ENCODE assay signal across 9 cellular contexts in genomic region chr19:11578342-11579142, GRCh38. TPM values are rescaled to one million over a fixed set of nuclear protein-coding genes. Genes with fewer than 3 reads are reported as not detected.
DNase-seq lines count a peak whose midpoint lies in the region; ATAC-seq and TF ChIP-seq lines count a peak whose summit lies in the region.
"Had no signal": no experiment of that assay in that cellular context is flagged by ENCODE, and none has a peak within 500 bp of the region (broad histone marks: within the 10 kb centered on the region; RNA-seq: fewer than 3 reads in every experiment).

No MANE protein-coding gene starts in this region.

- H3K27me3 ChIP-seq in AG04450 (ENCODE audit: control insufficient read depth, insufficient read depth, low read length) (no peaks in the 10 kb centered on the region), Karpas-422 (ENCODE audit: low read length) (no peaks in the 10 kb centered on the region)

- H3K27ac ChIP-seq in AG04450 (ENCODE audit: low read depth, low read length) = no peak overlapping the region
- H3K27ac ChIP-seq in Karpas-422 (ENCODE audit: low read length) = peak overlapping the region; percentile 53

- peak overlapping the region; percentile 68 for H3K9ac ChIP-seq in Karpas-422 (ENCODE audit: low read length)

- H3K4me1 ChIP-seq in Karpas-422 (ENCODE audit: low read length) = peaks cover 57% of the 10 kb centered on the region

- peaks cover 5% of the 10 kb centered on the region; the same call in 1 of the 2 replicates for H3K9me3 ChIP-seq in AG04450 (ENCODE audit: control insufficient read depth, insufficient read depth, low read length)
- H3K9me3 ChIP-seq in Karpas-422 (ENCODE audit: low read length) = no peaks in the 10 kb centered on the region

- DNase-seq in AG04450 (ENCODE audit: low read depth, low spot score) (no peak), Karpas-422 (peak; percentile 62), iPS-NIHi7 (ENCODE audit: extremely low spot score) (peak; percentile 53), NCI-H2029 (lab: John Stamatoyannopoulos, UW) (no peak), NCI-H446 (lab: John Stamatoyannopoulos, UW) (no peak)
- peak; percentile 58 for DNase-seq in stimulated activated CD8-positive, alpha-beta memory T cell treated with anti-CD3 and anti-CD28 coated beads, Interleukin-4, amount 100 ng/mL, for 48 hours

- ATAC-seq in HG03442 (IDR thresholded peaks at IDR 0.05; ENCODE audit: unreplicated experiment) = no peak

- H3K4me3 Mint-ChIP-seq in activated naive CD4-positive, alpha-beta T cell treated with anti-CD3 and anti-CD28 coated beads, Interleukin-2, amount 50 U/mL, for 24 hours = peak overlapping the region; percentile 77

- POLR2A ChIA-PET in AG04450 (lab: Yijun Ruan, JAX) = no interaction called here

- H3K9me3 Mint-ChIP-seq in activated naive CD4-positive, alpha-beta T cell treated with anti-CD3 and anti-CD28 coated beads, Interleukin-2, amount 50 U/mL, for 24 hours = no peaks in the 10 kb centered on the region

- no peak for TF ChIP-seq CTCF in AG04450 (IDR thresholded peaks at IDR 0.05; ENCODE audit: low read depth, low read length)

- CTCF ChIA-PET in AG04450 (lab: Charles Lee) = interaction anchor here (0.6 to 1.2 kb wide), 4 partner anchors 10 to 219 kb away, joined by 3 to 4 read pairs (median 3); no protein-coding TSS in a partner anchor

- H3K27ac Mint-ChIP-seq in activated naive CD4-positive, alpha-beta T cell treated with anti-CD3 and anti-CD28 coated beads, Interleukin-2, amount 50 U/mL, for 24 hours = peak overlapping the region; percentile 59

- no peak overlapping the region; the same call in 1 of the 2 replicates for H2AFZ ChIP-seq in Karpas-422 (ENCODE audit: low read length)

- no peaks in the 10 kb centered on the region for H3K36me3 Mint-ChIP-seq in activated naive CD4-positive, alpha-beta T cell treated with anti-CD3 and anti-CD28 coated beads, Interleukin-2, amount 50 U/mL, for 24 hours

- H3K4me1 Mint-ChIP-seq in activated naive CD4-positive, alpha-beta T cell treated with anti-CD3 and anti-CD28 coated beads, Interleukin-2, amount 50 U/mL, for 24 hours = peaks cover 27% of the 10 kb centered on the region

- no peaks in the 10 kb centered on the region for H3K27me3 Mint-ChIP-seq in activated naive CD4-positive, alpha-beta T cell treated with anti-CD3 and anti-CD28 coated beads, Interleukin-2, amount 50 U/mL, for 24 hours

- H3K4me2 ChIP-seq in Karpas-422 (ENCODE audit: low read depth, low read length, poor library complexity, severe bottlenecking) = peak overlapping the region; percentile 55

- no peaks in the 10 kb centered on the region for H3K36me3 ChIP-seq in Karpas-422 (ENCODE audit: insufficient read depth, low read length)

- H3K4me3 ChIP-seq in AG04450 (ENCODE audit: low read depth, low read length) (peak overlapping the region; percentile 17; the same call in 1 of the 2 replicates), Karpas-422 (ENCODE audit: low read length) (peak overlapping the region; percentile 54)

- H3K79me2 ChIP-seq in Karpas-422 (ENCODE audit: low read length) = no peaks in the 10 kb centered on the region

- H4K20me1 ChIP-seq in Karpas-422 (ENCODE audit: insufficient read depth, low read depth, low read length) = no peaks in the 10 kb centered on the region

- no peaks in the 10 kb centered on the region for H3K9me2 ChIP-seq in Karpas-422 (replicated peaks; ENCODE audit: insufficient read depth, low read length)

RNA-seq across cellular contexts. Expression of gene ACP5, which starts 1.1 kb away (rescaled TPM):
- 3.0 and 4.0 TPM in 2 replicates for polyA plus RNA-seq in AG04450 (2011; rRNA removed)
- polyA minus RNA-seq in AG04450 (2011; rRNA and poly(A)+ RNA removed) = 1.6 and 1.7 TPM in 2 replicates
- total RNA-seq in Karpas-422 (2014; rRNA removed; shearing (Covaris generic); ENCODE audit: low replicate concordance) = 24.0 and 55.1 TPM in 2 replicates
- total RNA-seq: pulmonary artery endothelial cell had no signal

RNA-seq across cellular contexts. Expression of gene ZNF627, which starts 18.7 kb away (rescaled TPM):
- polyA plus RNA-seq in AG04450 (2011; rRNA removed) = 15.6 and 20.2 TPM in 2 replicates
- polyA minus RNA-seq in AG04450 (2011; rRNA and poly(A)+ RNA removed) = 13.0 and 23.2 TPM in 2 replicates
- 19.9 and 27.7 TPM in 2 replicates for total RNA-seq in Karpas-422 (2014; rRNA removed; shearing (Covaris generic); ENCODE audit: low replicate concordance)

RNA-seq across cellular contexts. Expression of gene ELOF1, which starts 19.5 kb away (rescaled TPM):
- polyA plus RNA-seq in AG04450 (2011; rRNA removed) = 51.7 and 60.4 TPM in 2 replicates
- 34.0 and 51.4 TPM in 2 replicates for polyA minus RNA-seq in AG04450 (2011; rRNA and poly(A)+ RNA removed)
- total RNA-seq in Karpas-422 (2014; rRNA removed; shearing (Covaris generic); ENCODE audit: low replicate concordance) = 52.5 and 84.1 TPM in 2 replicates

RNA-seq across cellular contexts. Expression of gene CNN1, which starts 39.9 kb away (rescaled TPM):
- 99.6 and 108 TPM in 2 replicates for polyA plus RNA-seq in AG04450 (2011; rRNA removed)
- polyA minus RNA-seq in AG04450 (2011; rRNA and poly(A)+ RNA removed) = 50.6 and 61.5 TPM in 2 replicates
- total RNA-seq in Karpas-422 (2014; rRNA removed; shearing (Covaris generic); ENCODE audit: low replicate concordance) = not detected in 2 replicates

RNA-seq across cellular contexts. Expression of gene ECSIT, which starts 49.6 kb away (rescaled TPM):
- 28.2 and 29.3 TPM in 2 replicates for polyA plus RNA-seq in AG04450 (2011; rRNA removed)
- polyA minus RNA-seq in AG04450 (2011; rRNA and poly(A)+ RNA removed) = 55.4 and 56.3 TPM in 2 replicates
- total RNA-seq in Karpas-422 (2014; rRNA removed; shearing (Covaris generic); ENCODE audit: low replicate concordance) = 59.8 and 86.0 TPM in 2 replicates

Comparison
In these comparisons a context has a peak if more than half of its experiments do, and no peak if none do; other contexts are left out.
1. DNase-seq: peak in Karpas-422 (single experiment), iPS-NIHi7 (single experiment) and stimulated activated CD8-positive, alpha-beta memory T cell treated with anti-CD3 and anti-CD28 coated beads, Interleukin-4, amount 100 ng/mL, for 48 hours (single experiment); none in AG04450 (single experiment), NCI-H2029 (single experiment) and NCI-H446 (0 of 2).